ENCODE assay signal across 11 cellular contexts in genomic region chr3:5013021-5013906, GRCh38. TPM values are rescaled to one million over a fixed set of nuclear protein-coding genes. Genes with fewer than 3 reads are reported as not detected.
DNase-seq lines count a peak whose midpoint lies in the region; ATAC-seq, FAIRE-seq and TF ChIP-seq lines count a peak whose summit lies in the region.
"Had no signal": no experiment of that assay in that cellular context is flagged by ENCODE, and none has a peak within 500 bp of the region (broad histone marks: within the 10 kb centered on the region; RNA-seq: fewer than 3 reads in every experiment).

No MANE protein-coding gene starts in this region.

- H2BK12ac ChIP-seq in H1 (ENCODE audit: low read depth, low read length): peak overlapping the region; percentile 77; the same call in 1 of the 2 replicates

- H3K4me2 ChIP-seq in GM23338 (no peak overlapping the region), H1 (ENCODE audit: insufficient read depth in 1 of 2, low read depth in 2 of 2, low read length in 2 of 2) (no peak overlapping the region), osteoblast (ENCODE audit: insufficient read depth, low read length) (no peak overlapping the region)

- DNase-seq in GM23338 (ENCODE audit: low spot score) (no peak), NOMO-1 (lab: John Stamatoyannopoulos, UW; ENCODE audit: unreplicated experiment in 2 of 2) (peak; percentile 56 to 74), H1 (ENCODE audit: low read depth in 1 of 2, low spot score in 2 of 2) (peak in 1 of 2 experiments; percentile 15), osteoblast (ENCODE audit: insufficient read length, low spot score, missing footprints) (peak; percentile 88), omental fat pad (ENCODE audit: low spot score) (no peak), NCI-H1092 treated with DMSO at 0.1 percent for 48 hours (lab: John Stamatoyannopoulos, UW) (no peak)
- DNase-seq: ovary had no signal

- H3K79me2 ChIP-seq in GM23338 (replicated peaks; ENCODE audit: insufficient read depth) (no peaks in the 10 kb centered on the region), H1 (ENCODE audit: control insufficient read depth in 1 of 2, insufficient read depth in 2 of 2, low read length in 2 of 2) (no peaks in the 10 kb centered on the region), osteoblast (ENCODE audit: insufficient read depth, low read length) (no peaks in the 10 kb centered on the region)

- TF ChIP-seq POLR2A in H1 (IDR thresholded peaks at IDR 0.05; ENCODE audit: control extremely low read depth in 1 of 2, low read depth in 2 of 2, low read length in 2 of 2): no peak

- H3K27me3 ChIP-seq in GM23338 (ENCODE audit: insufficient read depth) (no peaks in the 10 kb centered on the region), H1 (replicated peaks in 1 of 4; ENCODE audit: control insufficient read depth in 3 of 4, extremely low read depth in 1 of 4, insufficient read depth in 3 of 4, low read length in 3 of 4) (no peaks in the 10 kb centered on the region), osteoblast (ENCODE audit: insufficient read depth, low read length) (no peaks in the 10 kb centered on the region)
- H3K27me3 ChIP-seq: ovary had no signal

- H3K23ac ChIP-seq in H1 (ENCODE audit: insufficient read length): no peak overlapping the region

- no peak for TF ChIP-seq EP300 in H1 (IDR thresholded peaks at IDR 0.05; ENCODE audit: borderline replicate concordance in 1 of 2, low read depth in 2 of 2, low read length in 2 of 2)

- H3K9me3 ChIP-seq in H1 (ENCODE audit: insufficient read depth in 2 of 2, low read depth in 1 of 2, low read length in 1 of 2) (no peaks in the 10 kb centered on the region), osteoblast (ENCODE audit: low read depth, low read length) (no peaks in the 10 kb centered on the region)
- H3K9me3 ChIP-seq: ovary, thoracic aorta had no signal

- ATAC-seq in GM23338 (peak; percentile 61), omental fat pad (ENCODE audit: low FRiP score) (no peak), GM18517 (IDR thresholded peaks at IDR 0.05; ENCODE audit: unreplicated experiment) (no peak), HG03025 (IDR thresholded peaks at IDR 0.05; ENCODE audit: low FRiP score, unreplicated experiment) (no peak)

- no peaks in the 10 kb centered on the region for H3K79me1 ChIP-seq in H1 (ENCODE audit: low read depth, low read length)

- H2AK5ac ChIP-seq in H1 (ENCODE audit: low read depth, low read length): no peak overlapping the region

- H4K8ac ChIP-seq in H1 (ENCODE audit: extremely low read depth, insufficient read depth, low read length): no peak overlapping the region

- H2BK15ac ChIP-seq in H1 (ENCODE audit: low read length): no peak overlapping the region

- H3K9ac ChIP-seq in H1 (replicated peaks in 1 of 4; ENCODE audit: extremely low read depth in 1 of 4, low read depth in 3 of 4, low read length in 3 of 4): no peak overlapping the region

- peak overlapping the region; percentile 52 for H4K91ac ChIP-seq in H1 (replicated peaks; ENCODE audit: insufficient read length, low read length)

- no peak overlapping the region for H3K56ac ChIP-seq in H1 (replicated peaks; ENCODE audit: insufficient read length, low read depth, low read length)

- H4K5ac ChIP-seq in H1 (ENCODE audit: insufficient read length, low read depth, low read length): no peak overlapping the region

- no peak for TF ChIP-seq RAD21 in H1 (IDR thresholded peaks at IDR 0.05 in 1 of 2, conservative IDR thresholded peaks at IDR 0.05 in 1 of 2; ENCODE audit: low read depth in 2 of 2, low read length in 2 of 2)

- POLR2A ChIA-PET in H1 (lab: Charles Lee; ENCODE audit: partially characterized antibody): interaction anchor here (0.7 to 0.9 kb wide), 2 partner anchors 13 to 66 kb away, joined by 3 read pairs; no protein-coding TSS in a partner anchor

- H3K4me3 ChIP-seq in GM23338: no peak overlapping the region
- H3K4me3 ChIP-seq in H1 (ENCODE audit: extremely low read depth in 1 of 4, insufficient read depth in 2 of 4, low read depth in 3 of 4, low read length in 4 of 4): no peak overlapping the region
- no peak overlapping the region for H3K4me3 ChIP-seq in osteoblast (ENCODE audit: insufficient read depth, low read length)
- H3K4me3 ChIP-seq: ovary, thoracic aorta had no signal

- H3K27ac ChIP-seq in GM23338 (ENCODE audit: low read depth) (no peak overlapping the region), H1 (ENCODE audit: low read depth, low read length) (no peak overlapping the region), osteoblast (ENCODE audit: low read depth, low read length) (peak overlapping the region; percentile 84)
- H3K27ac ChIP-seq: HL-60, ovary, thoracic aorta had no signal

- TF ChIP-seq CTCF in GM23338 (conservative IDR thresholded peaks at IDR 0.05; ENCODE audit: low read depth in 2 of 2): no peak
- TF ChIP-seq CTCF in H1 (IDR thresholded peaks at IDR 0.05; ENCODE audit: control extremely low read depth in 1 of 3, insufficient read depth in 1 of 3, low read depth in 1 of 3, low read length in 3 of 3): no peak
- TF ChIP-seq CTCF in osteoblast (IDR thresholded peaks at IDR 0.05; ENCODE audit: extremely low read depth, low read depth, low read length): no peak
- TF ChIP-seq CTCF in omental fat pad (IDR thresholded peaks at IDR 0.05): no peak

- no peaks in the 10 kb centered on the region for H3K9me3 Mint-ChIP-seq in GM23338

- H2BK120ac ChIP-seq in H1 (replicated peaks; ENCODE audit: low read depth, low read length): no peak overlapping the region

- CTCF ChIA-PET in H1 (lab: Charles Lee; ENCODE audit: partially characterized antibody): interaction anchor here (0.6 to 2.1 kb wide), 7 partner anchors 11 to 304 kb away, joined by 3 to 7 read pairs (median 4); no protein-coding TSS in a partner anchor

- no peaks in the 10 kb centered on the region for H4K20me1 ChIP-seq in GM23338 (replicated peaks; ENCODE audit: insufficient read depth)
- H4K20me1 ChIP-seq in H1 (replicated peaks in 1 of 2; ENCODE audit: control insufficient read depth in 1 of 2, insufficient read depth in 2 of 2, low read length in 2 of 2): no peaks in the 10 kb centered on the region
- H4K20me1 ChIP-seq in osteoblast (ENCODE audit: insufficient read depth, low read length): no peaks in the 10 kb centered on the region

- H3K9me2 ChIP-seq in GM23338 (ENCODE audit: insufficient read depth): no peaks in the 10 kb centered on the region

- H3K4me1 ChIP-seq in GM23338 (ENCODE audit: insufficient read depth) (no peaks in the 10 kb centered on the region), H1 (replicated peaks in 1 of 4; ENCODE audit: control insufficient read depth in 3 of 4, insufficient read depth in 4 of 4, low read length in 3 of 4) (peaks cover 0 to 2% (median 0%) of the 10 kb centered on the region in 4 experiments; a peak in 3 of 7 replicates), osteoblast (ENCODE audit: insufficient read depth, low read length) (peaks cover 38% of the 10 kb centered on the region)

- H3K4me1 Mint-ChIP-seq in GM23338: peaks cover 10% of the 10 kb centered on the region

- no peak overlapping the region for H3K4ac ChIP-seq in H1 (replicated peaks; ENCODE audit: insufficient read length, low read depth, low read length)

- H3K27ac Mint-ChIP-seq in GM23338: no peak overlapping the region

- peaks cover 7% of the 10 kb centered on the region for H3K27me3 Mint-ChIP-seq in GM23338 (ENCODE audit: insufficient read depth, low read depth, poor library complexity)

- H2BK5ac ChIP-seq in H1 (ENCODE audit: low read depth, low read length): peak overlapping the region; percentile 72; the same call in 1 of the 2 replicates

- H3K23me2 ChIP-seq in H1 (ENCODE audit: low read depth, low read length): no peaks in the 10 kb centered on the region

- WGBS in H1 (ENCODE audit: extremely low coverage in 1 of 2, insufficient coverage in 1 of 2, insufficient read length in 1 of 2, insufficient replicate concordance in 2 of 2, low coverage in 1 of 2, low lambda C conversion rate in 2 of 2, missing lambda C conversion rate in 1 of 2), 2 experiments: 70% methylated on average over 5 of the region's 5 CpGs; no CpG with 5 or more reads in 1 of the 2 experiments

- H3K36me3 ChIP-seq in GM23338 (ENCODE audit: insufficient read depth) (no peaks in the 10 kb centered on the region), H1 (ENCODE audit: control insufficient read depth in 2 of 4, insufficient read depth in 4 of 4, low read length in 3 of 4) (no peaks in the 10 kb centered on the region), osteoblast (ENCODE audit: insufficient read depth, low read length) (no peaks in the 10 kb centered on the region)
- H3K36me3 ChIP-seq: ovary, thoracic aorta had no signal

- no peak overlapping the region for H3K14ac ChIP-seq in H1 (ENCODE audit: insufficient read length)

- no peak for FAIRE-seq in H1 (lab: Jason Lieb, UNC)

- no peak overlapping the region for H3K18ac ChIP-seq in H1 (ENCODE audit: extremely low read depth, low read length)

- no peaks in the 10 kb centered on the region for H3K36me3 Mint-ChIP-seq in GM23338 (ENCODE audit: low read depth)

- no peak overlapping the region for H3K4me3 Mint-ChIP-seq in GM23338

- H2AFZ ChIP-seq in GM23338 (no peak overlapping the region), H1 (ENCODE audit: low read length) (no peak overlapping the region), osteoblast (ENCODE audit: low read length) (peak overlapping the region; percentile 40)

- no peaks in the 10 kb centered on the region for H3F3A ChIP-seq in GM23338 (replicated peaks; ENCODE audit: low read depth)

- no peak overlapping the region for H2BK20ac ChIP-seq in H1 (ENCODE audit: low read length)

TF ChIP-seq in H1, 55 proteins besides CTCF, POLR2A, EP300 and RAD21 (continues in another document):
- TF ChIP-seq JUN (IDR thresholded peaks at IDR 0.05; ENCODE audit: low read depth, low read length): no peak

RNA-seq across cellular contexts. Expression of gene BHLHE40, which starts 34.0 kb away (rescaled TPM):
- 1.7 and 2.2 TPM in 2 replicates for total RNA-seq in GM23338 (2014; rRNA removed; shearing (Covaris generic))
- polyA plus RNA-seq in GM23338 (2016; fragmentation: Nextera tagmentation; extraction: Ambion mirVana) (1.7 and 2.0 TPM in 2 replicates), H1 (2011; rRNA removed) (1.1 and 1.5 TPM in 2 replicates)
- total RNA-seq in H1 (2021; fragmentation: NEBNext Ultra II Directional; extraction: Animal tissue kit (Norgen Biotek cat#: 25700)): 2.0 and 2.2 TPM in 2 replicates
- polyA plus RNA-seq in H1 (2011; cell fraction: cytosol; rRNA removed): 0.54 TPM
- polyA plus RNA-seq in H1 (2011; cell fraction: nucleus; rRNA removed): 1.9 TPM
- polyA plus RNA-seq in H1 (2012, experiment 1 of 2): 2.7 to 3.3 TPM (median 3.0 TPM) in 4 replicates
- 1.0 TPM for polyA plus RNA-seq in H1 (2012, experiment 2 of 2)
- 2.5 TPM for polyA plus RNA-seq in H1 (2013, experiment 1 of 2)
- polyA plus RNA-seq in H1 (2013, experiment 2 of 2): 2.5 TPM
- 0.98 and 1.2 TPM in 2 replicates for polyA minus RNA-seq in H1 (2011; rRNA and poly(A)+ RNA removed)
- 1.0 TPM for polyA minus RNA-seq in H1 (2011; cell fraction: cytosol; rRNA and poly(A)+ RNA removed)
- polyA minus RNA-seq in H1 (2011; cell fraction: nucleus; rRNA and poly(A)+ RNA removed): 2.6 TPM
- total RNA-seq in osteoblast (70.2 and 71.9 TPM in 2 replicates), omental fat pad (100 to 1,000 TPM in 1 of 4 donors, 10 to 100 TPM in 3; 16.3 to 101 (median 59.1) TPM)

Comparison
In these comparisons a context has a peak if more than half of its experiments do, and no peak if none do; other contexts are left out.
1. DNase-seq: peak in NOMO-1 (2 of 2) and osteoblast (single experiment); none in GM23338 (single experiment), omental fat pad (single experiment) and NCI-H1092 treated with DMSO at 0.1 percent for 48 hours (single experiment).